Comparison of ENCODE assay signal across 20 cellular contexts in genomic region chr15:81033508-81033907, GRCh38.
"Had no signal": no experiment of that assay in that cellular context is flagged by ENCODE, and none has a peak within 500 bp of the region (broad histone marks: within the 10 kb centered on the region; RNA-seq: fewer than 3 reads in every experiment).

No MANE protein-coding gene starts in this region.

- ATAC-seq: activated naive CD8-positive, alpha-beta T cell treated with anti-CD3 and anti-CD28 coated beads, Interleukin-2, amount 50 U/mL, for 24 hours; SK-N-SH treated with all-trans-retinoic acid at 6 μM for 48 hours; stimulated activated naive CD8-positive, alpha-beta T cell treated with anti-CD3 and anti-CD28 coated beads, Interleukin-15, amount 100 ng/mL, for 72 hours had no signal

- H3K27ac ChIP-seq: ascending aorta, neutrophil, thoracic aorta had no signal

- H3K36me3 ChIP-seq: ascending aorta, esophagus squamous epithelium, neutrophil, thoracic aorta had no signal

- H3K4me3 Mint-ChIP-seq: activated naive CD4-positive, alpha-beta T cell treated with anti-CD3 and anti-CD28 coated beads for 36 hours; activated naive CD8-positive, alpha-beta T cell treated with anti-CD3 and anti-CD28 coated beads, Interleukin-2, amount 50 U/mL, for 24 hours; naive B cell; stimulated activated naive CD8-positive, alpha-beta T cell treated with anti-CD3 and anti-CD28 coated beads, Interleukin-15, amount 100 ng/mL, for 72 hours had no signal

- H3K4me1 ChIP-seq: ascending aorta had no signal

- H3K27me3 ChIP-seq: ascending aorta, esophagus squamous epithelium had no signal

- H3K9me3 ChIP-seq: ascending aorta, neutrophil, thoracic aorta had no signal

- H3K4me2 ChIP-seq: smooth muscle cell had no signal

- DNase-seq: activated CD4-positive, alpha-beta T cell treated with anti-CD3 and anti-CD28 coated beads for 1 hour; activated CD4-positive, alpha-beta T cell treated with anti-CD3 and anti-CD28 coated beads, Interleukin-2, amount 50 U/mL, for 48 hours; activated naive CD4-positive, alpha-beta T cell treated with anti-CD3 and anti-CD28 coated beads for 36 hours; activated naive CD8-positive, alpha-beta T cell treated with anti-CD3 and anti-CD28 coated beads, Interleukin-2, amount 50 U/mL, for 24 hours; activated T-cell treated with anti-CD3 and anti-CD28 coated beads, Interleukin-2, amount 50 U/mL, for 1 hour; esophagus squamous epithelium; glutamatergic neuron; kidney glomerular epithelial cell; naive B cell; posterior cingulate gyrus; stimulated activated naive CD8-positive, alpha-beta T cell treated with anti-CD3 and anti-CD28 coated beads, Interleukin-15, amount 100 ng/mL, for 72 hours; T-helper 1 cell; T1000 had no signal

- H3K27ac Mint-ChIP-seq: activated naive CD4-positive, alpha-beta T cell treated with anti-CD3 and anti-CD28 coated beads for 36 hours; activated naive CD8-positive, alpha-beta T cell treated with anti-CD3 and anti-CD28 coated beads, Interleukin-2, amount 50 U/mL, for 24 hours; activated T-helper 2 cell treated with anti-CD3 and anti-CD28 coated beads, Interferon-gamma antibody, Interleukin-2, Interleukin-4, amounts not matched to agents 10 μg/mL and 5 μg/mL and 100 μg/mL, durations not matched to agents 14 hours and 24 hours and 36 hours had no signal

- H3K4me3 ChIP-seq: ascending aorta, esophagus squamous epithelium, lung, smooth muscle cell, thoracic aorta had no signal
